Comparison of ENCODE assay signal across 9 cellular contexts in the genomic region with DNA sequence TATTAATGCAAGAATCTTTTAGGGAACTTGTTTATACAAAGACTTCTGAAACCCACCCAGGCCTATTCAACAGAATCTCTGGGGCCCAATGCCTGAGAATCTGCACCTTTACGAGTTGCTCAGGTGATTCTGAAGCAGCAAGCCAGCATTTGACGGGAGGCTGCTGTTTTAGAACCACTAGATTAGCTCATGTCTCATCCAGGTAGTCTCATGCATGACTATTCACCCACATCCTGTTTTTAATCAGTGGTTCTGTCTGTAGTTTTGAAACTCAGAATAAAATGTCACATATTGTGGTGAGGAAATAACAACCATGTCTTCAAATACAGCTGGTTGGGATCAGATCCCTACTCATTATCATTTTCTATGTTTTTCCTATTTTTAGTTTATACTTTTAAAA. TPM values are rescaled to one million over a fixed set of nuclear protein-coding genes. Genes with fewer than 3 reads are reported as not detected.
DNase-seq lines count a peak whose midpoint lies in the region; ATAC-seq, FAIRE-seq and TF ChIP-seq lines count a peak whose summit lies in the region.
"Had no signal": no experiment of that assay in that cellular context is flagged by ENCODE, and none has a peak within 500 bp of the region (broad histone marks: within the 10 kb centered on the region; RNA-seq: fewer than 3 reads in every experiment).

No MANE protein-coding gene starts in this region.

- POLR2A ChIA-PET in HepG2 (lab: Yijun Ruan, JAX): no interaction called here

- TF ChIP-seq EP300 in HepG2 (IDR thresholded peaks at IDR 0.05; ENCODE audit: low read depth in 2 of 2, low read length in 2 of 2): no peak
- no peak for TF ChIP-seq EP300 in HepG2 (CRISPR knock-in tag; IDR thresholded peaks at IDR 0.05; ENCODE audit: borderline replicate concordance)

- CTCF ChIA-PET in HepG2 (lab: Yijun Ruan, JAX; ENCODE audit: low intra/inter-chr PET ratio, low total read pairs): no interaction called here

- no peak for TF ChIP-seq RAD21 in HepG2 (CRISPR knock-in tag; IDR thresholded peaks at IDR 0.05)

- TF ChIP-seq POLR2A in right lobe of liver (IDR thresholded peaks at IDR 0.05): no peak
- TF ChIP-seq POLR2A in HepG2 (IDR thresholded peaks at IDR 0.05; ENCODE audit: insufficient read depth in 1 of 2, low read depth in 2 of 2, low read length in 2 of 2): no peak

- WGBS in right lobe of liver (ENCODE audit: insufficient coverage, low coverage, low lambda C conversion rate, missing lambda C conversion rate): 26% methylated on average over 2 of the region's 2 CpGs
- WGBS in HepG2 (ENCODE audit: low lambda C conversion rate): 0% methylated on average over 2 of the region's 2 CpGs

- no peak overlapping the region for H2AFZ ChIP-seq in HepG2 (ENCODE audit: low read length)

- H3K4me1 ChIP-seq in right lobe of liver (no peaks in the 10 kb centered on the region), HepG2 (ENCODE audit: insufficient read depth, low read length) (no peaks in the 10 kb centered on the region), kidney (ENCODE audit: control insufficient read depth in 1 of 2, insufficient read depth in 1 of 2, low read depth in 1 of 2, low read length in 2 of 2) (no peaks in the 10 kb centered on the region)

- FAIRE-seq in HepG2 (lab: Jason Lieb, UNC) (no peak), kidney (lab: Jason Lieb, UNC) (peak; percentile 25)

- H3K4me3 ChIP-seq in right lobe of liver (no peak overlapping the region), HepG2 (replicated peaks in 1 of 3; ENCODE audit: insufficient read depth in 1 of 3, low read depth in 2 of 3, low read length in 3 of 3) (no peak overlapping the region), kidney (ENCODE audit: low read length in 2 of 2) (no peak overlapping the region), MG63 (no peak overlapping the region)

- TF ChIP-seq CTCF in right lobe of liver (IDR thresholded peaks at IDR 0.05) (no peak), HepG2 (CRISPR knock-in tag; IDR thresholded peaks at IDR 0.05) (no peak), kidney (IDR thresholded peaks at IDR 0.05; ENCODE audit: borderline replicate concordance, extremely low read depth, insufficient read depth) (no peak)

- ATAC-seq in right lobe of liver (peak; percentile 31 to 50 (median 34)), HepG2 (no peak), HG03378 (IDR thresholded peaks at IDR 0.05; ENCODE audit: unreplicated experiment) (peak; percentile 100)

- no peaks in the 10 kb centered on the region for H3K36me3 ChIP-seq in right lobe of liver
- H3K36me3 ChIP-seq in HepG2 (replicated peaks in 1 of 2; ENCODE audit: control insufficient read depth in 1 of 2, insufficient read depth in 2 of 2, low read length in 2 of 2): no peaks in the 10 kb centered on the region
- no peaks in the 10 kb centered on the region for H3K36me3 ChIP-seq in kidney (ENCODE audit: control insufficient read depth in 1 of 2, insufficient read depth in 2 of 2, low read length in 2 of 2)
- no peaks in the 10 kb centered on the region for H3K36me3 ChIP-seq in MG63

- in situ Hi-C loops in HepG2 (cut with HindIII; ENCODE audit: extremely low pct_ligation_motif_present, low pct_unique_long_range_greater_than_20kb): no loop called here

- no peaks in the 10 kb centered on the region for H4K20me1 ChIP-seq in HepG2 (ENCODE audit: insufficient read depth, low read length)

- no peak for DNase-seq in right lobe of liver
- no peak for DNase-seq in HepG2 (ENCODE audit: low spot score)
- DNase-seq in activated CD4-positive, alpha-beta T cell treated with anti-CD3 and anti-CD28 coated beads, Interleukin-2, amount 50 U/mL, for 1 hour: peak; percentile 63
- DNase-seq in kidney: no peak
- DNase-seq in MG63: no peak
- no peak for DNase-seq in C1 segment of cervical spinal cord (lab: John Stamatoyannopoulos, UW)
- DNase-seq in AG08396 (ENCODE audit: low spot score): no peak

- no peak overlapping the region for H3K9ac ChIP-seq in HepG2 (ENCODE audit: insufficient read depth, low read depth, low read length)
- H3K9ac ChIP-seq in kidney (ENCODE audit: low read length in 2 of 2): no peak overlapping the region

- no TSS peak for BruUV-seq in HepG2 (replicated peaks; lab: Mats Ljungman, UMichigan)

- H3K27me3 ChIP-seq in right lobe of liver (no peaks in the 10 kb centered on the region), HepG2 (ENCODE audit: control insufficient read depth in 1 of 2, insufficient read depth in 2 of 2, low read length in 2 of 2) (no peaks in the 10 kb centered on the region), MG63 (no peaks in the 10 kb centered on the region; the same call in 1 of the 2 replicates)

- no peaks in the 10 kb centered on the region for H3K79me2 ChIP-seq in HepG2 (ENCODE audit: insufficient read depth, low read length)

- H3K27ac ChIP-seq in right lobe of liver (no peak overlapping the region), HepG2 (ENCODE audit: extremely low read length, insufficient read depth, low read length) (no peak overlapping the region), kidney (ENCODE audit: low read depth in 2 of 2, low read length in 2 of 2) (no peak overlapping the region)

- intact Hi-C loops in right lobe of liver (cut with DNase I): no loop called here
- intact Hi-C loops in HepG2 (cut with micrococcal nuclease; ENCODE audit: unreplicated experiment): no loop called here
- intact Hi-C loops in kidney (cut with DNase I): no loop called here

- H3K4me2 ChIP-seq in HepG2 (ENCODE audit: low read depth, low read length): no peak overlapping the region

- H3K9me3 ChIP-seq in right lobe of liver: no peaks in the 10 kb centered on the region
- H3K9me3 ChIP-seq in HepG2 (ENCODE audit: low read length): no peaks in the 10 kb centered on the region
- H3K9me3 ChIP-seq in kidney (ENCODE audit: control insufficient read depth in 1 of 2, low read length in 2 of 2): no peaks in the 10 kb centered on the region
- no peaks in the 10 kb centered on the region for H3K9me3 ChIP-seq in MG63

TF ChIP-seq in HepG2, 621 proteins besides CTCF, POLR2A, EP300 and RAD21:
- TF ChIP-seq JUND (CRISPR knock-in tag; IDR thresholded peaks at IDR 0.05) (no peak), ETV6 (CRISPR knock-in tag; conservative IDR thresholded peaks at IDR 0.05) (no peak), SKIL (CRISPR knock-in tag; IDR thresholded peaks at IDR 0.05; ENCODE audit: borderline replicate concordance) (no peak), AGO2 (optimal IDR thresholded peaks at IDR 0.05; ENCODE audit: low read depth, low read length) (no peak), ZNF644 (CRISPR knock-in tag; IDR thresholded peaks at IDR 0.05; ENCODE audit: low read depth) (no peak)

RNA-seq across cellular contexts. Expression of gene CYTIP, which starts 39.5 kb away (rescaled TPM):
- total RNA-seq in right lobe of liver (1 to 10 TPM; 1.1 to 6.0 (median 2.9) TPM), HepG2 (2016; rRNA removed; fragmentation: Illumina TruSeq; extraction: Trizol) (not detected in 2 replicates), kidney (24.0 TPM)
- total RNA-seq in HepG2 (2016; cell fraction: cytosol; rRNA removed; fragmentation: Illumina TruSeq; extraction: Trizol; ENCODE audit: low read depth): not detected in 2 replicates
- not detected in 2 replicates for total RNA-seq in HepG2 (2016; cell fraction: insoluble cytoplasmic fraction; rRNA removed; fragmentation: Illumina TruSeq; extraction: Trizol)
- total RNA-seq in HepG2 (2016; cell fraction: membrane; rRNA removed; fragmentation: Illumina TruSeq; extraction: Trizol): not detected in 2 replicates
- not detected in 2 replicates for total RNA-seq in HepG2 (2016; cell fraction: nucleus; rRNA removed; fragmentation: Illumina TruSeq; extraction: Trizol)
- polyA plus RNA-seq in HepG2 (2011; rRNA removed) (not detected in 2 replicates), kidney (ENCODE audit: insufficient read depth, low read depth, low replicate concordance) (3.5 TPM)
- polyA plus RNA-seq in HepG2 (2011; cell fraction: cytosol; rRNA removed): 0.03 TPM in 1 of 2 replicates, not detected in the other
- polyA plus RNA-seq in HepG2 (2011; cell fraction: nucleus; rRNA removed): not detected in 2 replicates
- not detected in 2 replicates for polyA plus RNA-seq in HepG2 (2012)
- polyA plus RNA-seq in HepG2 (2016; cell fraction: cytosol; fragmentation: Illumina TruSeq; extraction: Trizol; ENCODE audit: low read depth): not detected in 2 replicates
- not detected in 2 replicates for polyA plus RNA-seq in HepG2 (2016; cell fraction: insoluble cytoplasmic fraction; fragmentation: Illumina TruSeq; extraction: Trizol; ENCODE audit: low read depth)
- not detected in 2 replicates for polyA plus RNA-seq in HepG2 (2016; cell fraction: membrane; fragmentation: Illumina TruSeq; extraction: Trizol; ENCODE audit: low read depth)
- polyA plus RNA-seq in HepG2 (2016; cell fraction: nucleus; fragmentation: Illumina TruSeq; extraction: Trizol; ENCODE audit: insufficient read depth, low read depth): not detected in 2 replicates
- polyA minus RNA-seq in HepG2 (2011; rRNA and poly(A)+ RNA removed; ENCODE audit: low replicate concordance): 0.75 TPM in 1 of 2 replicates, not detected in the other
- not detected in 2 replicates for polyA minus RNA-seq in HepG2 (2011; cell fraction: cytosol; rRNA and poly(A)+ RNA removed)
- not detected in 2 replicates for polyA minus RNA-seq in HepG2 (2011; cell fraction: nucleus; rRNA and poly(A)+ RNA removed)
- total RNA-seq in MG63 (2014; rRNA removed; shearing (Covaris generic); ENCODE audit: low replicate concordance): not detected in 2 replicates
- polyA plus RNA-seq: AG04450 had no signal
